ENCODE assay signal across 8 cellular contexts in the genomic region with DNA sequence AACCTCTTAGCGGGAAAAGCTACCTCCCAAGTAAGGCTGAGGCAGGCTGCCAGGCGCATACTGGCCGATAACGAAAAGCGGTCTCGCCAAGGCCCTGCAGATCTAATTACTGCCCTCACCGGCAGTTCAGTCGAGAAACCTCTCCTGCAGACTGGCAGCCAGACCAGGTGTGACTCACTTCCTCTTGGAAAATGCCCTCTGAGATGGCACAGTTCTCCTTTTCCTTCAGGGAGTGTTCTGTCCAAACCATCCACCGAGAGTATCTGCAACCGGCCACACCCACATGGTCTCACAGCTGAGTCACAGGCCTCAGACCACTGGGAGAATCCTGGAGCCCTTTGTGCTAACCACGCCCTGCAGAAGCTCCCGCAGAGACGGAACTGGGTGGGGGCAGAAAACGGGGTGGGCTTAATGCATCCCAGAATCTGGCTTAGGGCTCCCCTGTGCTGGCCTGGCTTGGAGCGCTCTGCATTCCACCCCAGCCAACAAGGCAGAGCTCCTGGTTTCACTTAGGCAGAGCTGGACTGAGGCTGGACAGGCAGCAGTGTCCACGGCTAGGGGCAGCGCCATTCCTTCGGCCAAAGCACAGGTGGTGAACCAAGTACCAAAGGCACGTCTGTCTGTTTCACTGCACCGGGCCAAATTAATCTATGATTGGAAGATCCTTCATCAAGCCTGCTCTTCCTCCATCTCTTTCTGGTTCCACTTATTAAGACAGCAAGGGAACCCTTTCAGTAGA. TPM values are rescaled to one million over a fixed set of nuclear protein-coding genes. Genes with fewer than 3 reads are reported as not detected.
DNase-seq lines count a peak whose midpoint lies in the region; ATAC-seq and TF ChIP-seq lines count a peak whose summit lies in the region.

No MANE protein-coding gene starts in this region.

- peaks cover 11 to 20% of the 10 kb centered on the region in 2 donors for H3K4me1 ChIP-seq in uterus

- no peaks in the 10 kb centered on the region for H3K9me3 ChIP-seq in uterus

- ATAC-seq in GM18858 (IDR thresholded peaks at IDR 0.05; ENCODE audit: unreplicated experiment) (no peak), GM18511 (IDR thresholded peaks at IDR 0.05; ENCODE audit: unreplicated experiment) (no peak)

- intact Hi-C loops in uterus (cut with DNase I; ENCODE audit: low total_unique reads), result no loop called here

- H3K4me3 ChIP-seq in epithelial cell of proximal tubule (ENCODE audit: low read depth, low read length), result peak overlapping the region; percentile 98
- H3K4me3 ChIP-seq in uterus, result peak overlapping the region; percentile 65 to 86

- peak; percentile 95 for DNase-seq in COLO829 (ENCODE audit: low spot score)
- DNase-seq in LHCN-M2 (ENCODE audit: low read depth), result peak; percentile 99
- peak; percentile 81 for DNase-seq in epithelial cell of proximal tubule (ENCODE audit: low read depth)
- DNase-seq in mucosa of gallbladder (ENCODE audit: low spot score), result peak; percentile 83
- DNase-seq in uterus, result peak; percentile 74 to 78

- TF ChIP-seq CTCF in VCaP (conservative IDR thresholded peaks at IDR 0.05), result no peak
- TF ChIP-seq CTCF in epithelial cell of proximal tubule (conservative IDR thresholded peaks at IDR 0.05; ENCODE audit: low read depth, low read length), result no peak
- TF ChIP-seq CTCF in uterus (IDR thresholded peaks at IDR 0.05), result no peak

- peak overlapping the region; percentile 96 for H3K27ac ChIP-seq in VCaP
- peak overlapping the region; percentile 87 to 90 for H3K27ac ChIP-seq in uterus

- H3K36me3 ChIP-seq in uterus, result no peaks in the 10 kb centered on the region

- TF ChIP-seq POLR2A in uterus (IDR thresholded peaks at IDR 0.05), result peak in 1 of 2 donors; percentile 20

- H3K27me3 ChIP-seq in uterus, result no peaks in the 10 kb centered on the region

RNA-seq across cellular contexts. Expression of gene S100A10, which starts 1.1 kb away (rescaled TPM):
- 81.9 and 115 TPM in 2 replicates for total RNA-seq in LHCN-M2 (2014; rRNA removed)
- polyA plus RNA-seq in LHCN-M2 (2012), result 916 TPM
- 216 and 394 TPM in 2 replicates for total RNA-seq in epithelial cell of proximal tubule
- 212 TPM for total RNA-seq in mucosa of gallbladder
- total RNA-seq in uterus, result 100 to 1,000 TPM in 1 of 4 donors, 10 to 100 TPM in 3; 21.8 to 189 (median 34.6) TPM

RNA-seq across cellular contexts. Expression of gene S100A11, which starts 44.3 kb away (rescaled TPM):
- total RNA-seq in LHCN-M2 (2014; rRNA removed) (388 and 454 TPM in 2 replicates), epithelial cell of proximal tubule (575 and 947 TPM in 2 replicates), mucosa of gallbladder (308 TPM), uterus (100 to 1,000 TPM in 3 of 4 donors, 10 to 100 TPM in 1; 14.9 to 321 (median 146) TPM)
- polyA plus RNA-seq in LHCN-M2 (2012), result 2,051 TPM
